In genomic region chr13:60258349-60258748, GRCh38 we compare ENCODE assay signal across 17 cellular contexts.
A peak's percentile ranks its signal among the peaks of the same experiment; 100 is the strongest.
DNase-seq lines count a peak whose midpoint lies in the region; ATAC-seq, FAIRE-seq and TF ChIP-seq lines count a peak whose summit lies in the region.
"Had no signal": no experiment of that assay in that cellular context is flagged by ENCODE, and none has a peak within 500 bp of the region (broad histone marks: within the 10 kb centered on the region; RNA-seq: fewer than 3 reads in every experiment).

No MANE protein-coding gene starts in this region.

- DNase-seq in NCI-H2227 (lab: John Stamatoyannopoulos, UW; ENCODE audit: unreplicated experiment) (peak; percentile 8), NCI-H2227 treated with DMSO at 0.1 percent for 48 hours (lab: John Stamatoyannopoulos, UW) (no peak), H9 (peak; percentile 56), H1 (ENCODE audit: low read depth in 1 of 2, low spot score in 2 of 2) (peak in 1 of 2 experiments; percentile 61), neural progenitor cell (ENCODE audit: low spot score) (peak; percentile 11)
- DNase-seq: AML-193; Caco-2; CD8-positive, alpha-beta memory T cell; DND-41; GOT3; IMR-90; KG1 had no signal

- H3K27me3 Mint-ChIP-seq in H9 (ENCODE audit: low read depth) (no peaks in the 10 kb centered on the region), neural progenitor cell (ENCODE audit: insufficient read depth, low read depth) (peaks cover 4% of the 10 kb centered on the region)

- H2BK5ac ChIP-seq in H9 (ENCODE audit: insufficient read length, low read length), result no peak overlapping the region
- no peak overlapping the region for H2BK5ac ChIP-seq in H1 (ENCODE audit: low read depth, low read length)

- H3K18ac ChIP-seq in H9 (ENCODE audit: insufficient read length, low read depth, low read length), result no peak overlapping the region
- no peak overlapping the region for H3K18ac ChIP-seq in H1 (ENCODE audit: extremely low read depth, low read length)

- H3K4me1 ChIP-seq in H9 (ENCODE audit: insufficient read depth, low read length), result peaks cover 6% of the 10 kb centered on the region; the same call in 1 of the 2 replicates
- peaks cover 1 to 8% (median 5%) of the 10 kb centered on the region in 4 experiments; a peak in 5 of 7 replicates for H3K4me1 ChIP-seq in H1 (replicated peaks in 1 of 4; ENCODE audit: control insufficient read depth in 3 of 4, insufficient read depth in 4 of 4, low read length in 3 of 4)
- H3K4me1 ChIP-seq in neural progenitor cell, result peaks cover 12% of the 10 kb centered on the region
- H3K4me1 ChIP-seq: BLaER1 had no signal

- H3K4me3 Mint-ChIP-seq in H9 (no peak overlapping the region), neural progenitor cell (no peak overlapping the region)
- H3K4me3 Mint-ChIP-seq: CD8-positive, alpha-beta memory T cell had no signal

- H3K14ac ChIP-seq in H9 (ENCODE audit: insufficient read depth, low read length) (no peak overlapping the region), H1 (ENCODE audit: insufficient read length) (no peak overlapping the region)

- no peak overlapping the region for H4K8ac ChIP-seq in H9 (replicated peaks; ENCODE audit: insufficient read length, low read depth, low read length)
- H4K8ac ChIP-seq in H1 (ENCODE audit: extremely low read depth, insufficient read depth, low read length), result 0 out of 2 replicates have a peak overlapping the region, but pooled peaks have one; percentile 57

- H2BK120ac ChIP-seq in H9 (ENCODE audit: low read depth, low read length, poor library complexity, severe bottlenecking), result no peak overlapping the region
- no peak overlapping the region for H2BK120ac ChIP-seq in H1 (replicated peaks; ENCODE audit: low read depth, low read length)

- H3T11ph ChIP-seq in H9 (ENCODE audit: low read length), result no peak overlapping the region

- no peak for FAIRE-seq in H1 (lab: Jason Lieb, UNC)

- H3K36me3 ChIP-seq in H1 (ENCODE audit: control insufficient read depth in 2 of 4, insufficient read depth in 4 of 4, low read length in 3 of 4), result no peaks in the 10 kb centered on the region
- H3K36me3 ChIP-seq in neural progenitor cell, result peaks cover 4% of the 10 kb centered on the region
- H3K36me3 ChIP-seq: BLaER1 had no signal

- H3K4me3 ChIP-seq in H1 (ENCODE audit: extremely low read depth in 1 of 4, insufficient read depth in 2 of 4, low read depth in 3 of 4, low read length in 4 of 4) (no peak overlapping the region), neural progenitor cell (no peak overlapping the region)
- H3K4me3 ChIP-seq: BLaER1 had no signal

- H3K23ac ChIP-seq in H9 (ENCODE audit: insufficient read length, low read depth, low read length) (no peak overlapping the region), H1 (ENCODE audit: insufficient read length) (no peak overlapping the region)

- peaks cover 27 to 31% of the 10 kb centered on the region in 2 experiments for H3K9me3 Mint-ChIP-seq in H9
- H3K9me3 Mint-ChIP-seq in neural progenitor cell, result peaks cover 2% of the 10 kb centered on the region

- CTCF ChIA-PET in H1 (lab: Charles Lee; ENCODE audit: partially characterized antibody), result no interaction called here

- H3K4ac ChIP-seq in H9 (ENCODE audit: low read depth, low read length) (no peak overlapping the region), H1 (replicated peaks; ENCODE audit: insufficient read length, low read depth, low read length) (no peak overlapping the region)

- H3K79me1 ChIP-seq in H9 (ENCODE audit: insufficient read depth, low read depth, low read length, poor library complexity, severe bottlenecking) (no peaks in the 10 kb centered on the region), H1 (ENCODE audit: low read depth, low read length) (no peaks in the 10 kb centered on the region)

- H3K56ac ChIP-seq in H9 (ENCODE audit: insufficient read length, low read depth, low read length), result no peak overlapping the region
- no peak overlapping the region for H3K56ac ChIP-seq in H1 (replicated peaks; ENCODE audit: insufficient read length, low read depth, low read length)

- no peak overlapping the region for H2AK5ac ChIP-seq in H9 (ENCODE audit: insufficient read length, low read length)
- no peak overlapping the region for H2AK5ac ChIP-seq in H1 (ENCODE audit: low read depth, low read length)

- H3K79me2 ChIP-seq in H9 (ENCODE audit: insufficient read depth, low read length) (no peaks in the 10 kb centered on the region), H1 (ENCODE audit: control insufficient read depth in 1 of 2, insufficient read depth in 2 of 2, low read length in 2 of 2) (no peaks in the 10 kb centered on the region), neural progenitor cell (ENCODE audit: low read depth) (no peaks in the 10 kb centered on the region)

- no peak overlapping the region for H3K27ac ChIP-seq in H9 (ENCODE audit: insufficient read length, low read depth, low read length)
- H3K27ac ChIP-seq in H1 (ENCODE audit: low read depth, low read length), result no peak overlapping the region
- no peak overlapping the region for H3K27ac ChIP-seq in neural progenitor cell
- H3K27ac ChIP-seq: 22Rv1, BLaER1 had no signal

- ATAC-seq in GM21360 (IDR thresholded peaks at IDR 0.05; ENCODE audit: unreplicated experiment), result no peak
- no peak for ATAC-seq in HG03159 (IDR thresholded peaks at IDR 0.05; ENCODE audit: unreplicated experiment)
- ATAC-seq: HCT116 had no signal

- POLR2A ChIA-PET in H1 (lab: Charles Lee; ENCODE audit: partially characterized antibody), result no interaction called here

- WGBS in H9 (ENCODE audit: extremely low coverage, insufficient read length, low lambda C conversion rate), result no CpG with 5 or more reads among the region's 11 CpGs
- 74% methylated on average over 11 of the region's 11 CpGs; no CpG with 5 or more reads in 1 of the 2 experiments for WGBS in H1 (ENCODE audit: extremely low coverage in 1 of 2, insufficient coverage in 1 of 2, insufficient read length in 1 of 2, insufficient replicate concordance in 2 of 2, low coverage in 1 of 2, low lambda C conversion rate in 2 of 2, missing lambda C conversion rate in 1 of 2), 2 experiments

- peaks cover 9% of the 10 kb centered on the region for H3F3A ChIP-seq in neural progenitor cell (ENCODE audit: low read depth)

- no peak for TF ChIP-seq EP300 in H1 (IDR thresholded peaks at IDR 0.05; ENCODE audit: borderline replicate concordance in 1 of 2, low read depth in 2 of 2, low read length in 2 of 2)

- TF ChIP-seq CTCF in H9 (conservative IDR thresholded peaks at IDR 0.05) (no peak), H1 (IDR thresholded peaks at IDR 0.05; ENCODE audit: control extremely low read depth in 1 of 3, insufficient read depth in 1 of 3, low read depth in 1 of 3, low read length in 3 of 3) (no peak), neural progenitor cell (IDR thresholded peaks at IDR 0.05) (no peak)

- H2BK20ac ChIP-seq in H9 (ENCODE audit: low read depth, low read length, poor library complexity, severe bottlenecking), result no peak overlapping the region
- no peak overlapping the region for H2BK20ac ChIP-seq in H1 (ENCODE audit: low read length)

- H3K9me3 ChIP-seq in H9 (ENCODE audit: control insufficient read depth, low read depth, low read length) (no peaks in the 10 kb centered on the region), H1 (ENCODE audit: insufficient read depth in 2 of 2, low read depth in 1 of 2, low read length in 1 of 2) (peaks cover 0 to 6% of the 10 kb centered on the region in 2 experiments; a peak in 2 of 4 replicates), neural progenitor cell (ENCODE audit: low read depth) (no peaks in the 10 kb centered on the region)
- H3K9me3 ChIP-seq: BLaER1 had no signal

- peaks cover 3 to 39% (median 10%) of the 10 kb centered on the region in 3 experiments; a peak in 6 of 7 replicates for H3K36me3 Mint-ChIP-seq in H9 (ENCODE audit: insufficient read depth in 1 of 3, low read depth in 3 of 3)
- H3K36me3 Mint-ChIP-seq in neural progenitor cell, result no peaks in the 10 kb centered on the region
- H3K36me3 Mint-ChIP-seq: CD8-positive, alpha-beta memory T cell had no signal

- H3K27me3 ChIP-seq in H9 (ENCODE audit: insufficient read depth, low read length) (no peaks in the 10 kb centered on the region), H1 (replicated peaks in 1 of 4; ENCODE audit: control insufficient read depth in 3 of 4, extremely low read depth in 1 of 4, insufficient read depth in 3 of 4, low read length in 3 of 4) (no peaks in the 10 kb centered on the region), neural progenitor cell (no peaks in the 10 kb centered on the region)
- H3K27me3 ChIP-seq: BLaER1 had no signal

- TF ChIP-seq POLR2A in H1 (IDR thresholded peaks at IDR 0.05; ENCODE audit: control extremely low read depth in 1 of 2, low read depth in 2 of 2, low read length in 2 of 2), result no peak

- H3K27ac Mint-ChIP-seq in H9, result peak overlapping the region in 2 of 3 experiments; percentile 3 to 11; a peak in 2 of 7 replicates
- H3K27ac Mint-ChIP-seq in neural progenitor cell, result no peak overlapping the region
- H3K27ac Mint-ChIP-seq: CD8-positive, alpha-beta memory T cell had no signal

- no peaks in the 10 kb centered on the region for H4K20me1 ChIP-seq in H9 (ENCODE audit: control insufficient read depth, insufficient read depth, insufficient read length)
- no peaks in the 10 kb centered on the region for H4K20me1 ChIP-seq in H1 (replicated peaks in 1 of 2; ENCODE audit: control insufficient read depth in 1 of 2, insufficient read depth in 2 of 2, low read length in 2 of 2)
- no peaks in the 10 kb centered on the region for H4K20me1 ChIP-seq in neural progenitor cell (ENCODE audit: low read depth)
- H4K20me1 ChIP-seq: BLaER1 had no signal

- TF ChIP-seq RAD21 in H1 (IDR thresholded peaks at IDR 0.05 in 1 of 2, conservative IDR thresholded peaks at IDR 0.05 in 1 of 2; ENCODE audit: low read depth in 2 of 2, low read length in 2 of 2), result no peak

- H3K23me2 ChIP-seq in H9 (ENCODE audit: insufficient read length, low read depth, low read length, poor library complexity, severe bottlenecking) (no peaks in the 10 kb centered on the region), H1 (ENCODE audit: low read depth, low read length) (no peaks in the 10 kb centered on the region)

- H2BK12ac ChIP-seq in H9 (ENCODE audit: insufficient read length, low read depth, low read length) (no peak overlapping the region), H1 (ENCODE audit: low read depth, low read length) (no peak overlapping the region)

- H4K5ac ChIP-seq in H9 (ENCODE audit: insufficient read length, low read depth, low read length), result no peak overlapping the region
- no peak overlapping the region for H4K5ac ChIP-seq in H1 (ENCODE audit: insufficient read length, low read depth, low read length)

- H4K91ac ChIP-seq in H9 (ENCODE audit: insufficient read length, low read depth, low read length), result no peak overlapping the region
- no peak overlapping the region for H4K91ac ChIP-seq in H1 (replicated peaks; ENCODE audit: insufficient read length, low read length)

- H2BK15ac ChIP-seq in H9 (ENCODE audit: low read depth, low read length) (no peak overlapping the region), H1 (ENCODE audit: low read length) (no peak overlapping the region)

- H3K4me2 ChIP-seq in H9 (ENCODE audit: insufficient read depth, insufficient read length, low read length), result no peak overlapping the region
- H3K4me2 ChIP-seq in H1 (ENCODE audit: insufficient read depth in 1 of 2, low read depth in 2 of 2, low read length in 2 of 2), result no peak overlapping the region
- no peak overlapping the region for H3K4me2 ChIP-seq in neural progenitor cell
- H3K4me2 ChIP-seq: BLaER1 had no signal

- H2AFZ ChIP-seq in H9 (ENCODE audit: low read length) (peak overlapping the region; percentile 40), H1 (ENCODE audit: low read length) (peak overlapping the region; percentile 93), neural progenitor cell (replicated peaks) (peak overlapping the region; percentile 70)

- H3K9ac ChIP-seq in H9 (ENCODE audit: extremely low read depth, insufficient read length, low read length) (no peak overlapping the region), H1 (replicated peaks in 1 of 4; ENCODE audit: extremely low read depth in 1 of 4, low read depth in 3 of 4, low read length in 3 of 4) (no peak overlapping the region), neural progenitor cell (no peak overlapping the region)
- H3K9ac ChIP-seq: BLaER1 had no signal

- H3K4me1 Mint-ChIP-seq in H9, result peaks cover 25 to 32% of the 10 kb centered on the region in 2 experiments
- peaks cover 2% of the 10 kb centered on the region for H3K4me1 Mint-ChIP-seq in neural progenitor cell

Comparison
In these comparisons a context has a peak if more than half of its experiments do, and no peak if none do; other contexts are left out.
1. H2AFZ ChIP-seq: peak in every context shown above with its lines; median percentile 93 in H1; 70 in neural progenitor cell; 40 in H9.